Comparison of ENCODE assay signal across 12 cellular contexts in genomic region chr16:75624921-75625334, GRCh38. TPM values are rescaled to one million over a fixed set of nuclear protein-coding genes. Genes with fewer than 3 reads are reported as not detected.
DNase-seq lines count a peak whose midpoint lies in the region; ATAC-seq and TF ChIP-seq lines count a peak whose summit lies in the region.
"Had no signal": no experiment of that assay in that cellular context is flagged by ENCODE, and none has a peak within 500 bp of the region (broad histone marks: within the 10 kb centered on the region; RNA-seq: fewer than 3 reads in every experiment).

No MANE protein-coding gene starts in this region.

- no peak overlapping the region for H4K91ac ChIP-seq in mesenchymal stem cell (ENCODE audit: low read length)

- H3K9ac ChIP-seq in mesenchymal stem cell (ENCODE audit: low read length): peak overlapping the region; percentile 4

- no peak overlapping the region for H3K4me2 ChIP-seq in mesenchymal stem cell (ENCODE audit: low read length, poor library complexity, severe bottlenecking)

- peaks cover 42% of the 10 kb centered on the region for H3K4me1 ChIP-seq in CD8-positive, alpha-beta T cell (ENCODE audit: insufficient read depth, low read length)
- H3K4me1 ChIP-seq in mesenchymal stem cell (ENCODE audit: control insufficient read depth, insufficient read depth, low read depth, low read length): peaks cover 10% of the 10 kb centered on the region

- TF ChIP-seq CTCF in CD8-positive, alpha-beta T cell (IDR thresholded peaks at IDR 0.05): no peak

- H2AK5ac ChIP-seq in mesenchymal stem cell (ENCODE audit: low read length, severe bottlenecking): no peak overlapping the region

- H3K23ac ChIP-seq in mesenchymal stem cell (ENCODE audit: low read length in 2 of 2): no peak overlapping the region

- H3K79me1 ChIP-seq in mesenchymal stem cell (replicated peaks; ENCODE audit: low read length, poor library complexity, severe bottlenecking): peaks cover 13% of the 10 kb centered on the region

- H3K18ac ChIP-seq in mesenchymal stem cell (ENCODE audit: low read depth in 1 of 2, low read length in 2 of 2): no peak overlapping the region

- POLR2A ChIA-PET in CD8-positive, alpha-beta T cell (lab: Charles Lee): interaction anchor here (2.6 kb wide), 1 partner anchor 23 kb away, joined by 12 read pairs; the partner anchor contains the start of genes KARS1 and TERF2IP
- POLR2A ChIA-PET in activated CD8-positive, alpha-beta T cell treated with anti-CD3 and anti-CD28 coated beads, Interleukin-2, amount 10 ng/mL, durations not matched to agents 7 days and 5 days (lab: Charles Lee): no interaction called here

- DNase-seq in CD8-positive, alpha-beta T cell: no peak
- peak; percentile 7 for DNase-seq in HT-29 (ENCODE audit: low spot score)
- no peak for DNase-seq in activated CD8-positive, alpha-beta T cell treated with anti-CD3 and anti-CD28 coated beads, Interleukin-2, amount 10 ng/mL, durations not matched to agents 7 days and 5 days
- peak; percentile 78 for DNase-seq in mesenchymal stem cell
- no peak for DNase-seq in caudate nucleus (lab: John Stamatoyannopoulos, UW)
- DNase-seq in stimulated activated CD4-positive, alpha-beta T cell treated with anti-CD3 and anti-CD28 coated beads, Interleukin-4, amount 100 ng/mL, for 24 hours: no peak
- DNase-seq: transverse colon, WERI-Rb-1 had no signal

- H2BK12ac ChIP-seq in mesenchymal stem cell (ENCODE audit: low read length in 2 of 2): no peak overlapping the region

- intact Hi-C loops in CD8-positive, alpha-beta T cell (cut with DNase I, micrococcal nuclease): loop anchor here (5.0 to 10.0 kb wide), 4 partner anchors 108 to 1567 kb away; partner anchors contain the start of genes MON1B (in 1 of the 2) and RFWD3 (in 1 of the 2)

- H3K4me3 Mint-ChIP-seq in CD8-positive, alpha-beta T cell: no peak overlapping the region
- no peak overlapping the region for H3K4me3 Mint-ChIP-seq in activated CD8-positive, alpha-beta T cell treated with anti-CD3 and anti-CD28 coated beads, Interleukin-2, amount 10 ng/mL, durations not matched to agents 7 days and 5 days

- no peak overlapping the region for H3K27ac ChIP-seq in CD8-positive, alpha-beta T cell (ENCODE audit: low read depth, low read length)
- H3K27ac ChIP-seq in mesenchymal stem cell (ENCODE audit: low read length, poor library complexity, severe bottlenecking): no peak overlapping the region
- no peak overlapping the region for H3K27ac ChIP-seq in caudate nucleus (ENCODE audit: low read depth, low read length)
- H3K27ac ChIP-seq: ovary, transverse colon had no signal

- no peaks in the 10 kb centered on the region for H3K9me3 ChIP-seq in CD8-positive, alpha-beta T cell (ENCODE audit: low read length)
- H3K9me3 ChIP-seq in mesenchymal stem cell (ENCODE audit: control insufficient read depth, low read length): no peaks in the 10 kb centered on the region
- H3K9me3 ChIP-seq: ovary, transverse colon had no signal

- H3K4me1 Mint-ChIP-seq in CD8-positive, alpha-beta T cell (ENCODE audit: low read depth): peaks cover 58% of the 10 kb centered on the region
- peaks cover 56% of the 10 kb centered on the region for H3K4me1 Mint-ChIP-seq in activated CD8-positive, alpha-beta T cell treated with anti-CD3 and anti-CD28 coated beads, Interleukin-2, amount 10 ng/mL, durations not matched to agents 7 days and 5 days (ENCODE audit: low read depth)

- no peak overlapping the region for H2BK120ac ChIP-seq in mesenchymal stem cell (ENCODE audit: low read depth, low read length)

- H3K36me3 ChIP-seq in CD8-positive, alpha-beta T cell (ENCODE audit: insufficient read depth, low read length): peaks cover 24% of the 10 kb centered on the region
- peaks cover 41 to 53% of the 10 kb centered on the region in 2 experiments for H3K36me3 ChIP-seq in mesenchymal stem cell (ENCODE audit: control insufficient read depth in 1 of 2, insufficient read depth in 2 of 2, low read depth in 1 of 2, low read length in 2 of 2)
- H3K36me3 ChIP-seq: ovary had no signal

- no peak overlapping the region for H3K14ac ChIP-seq in mesenchymal stem cell (ENCODE audit: low read length in 2 of 2)

- no peaks in the 10 kb centered on the region for H3K9me3 Mint-ChIP-seq in CD8-positive, alpha-beta T cell
- H3K9me3 Mint-ChIP-seq in activated CD8-positive, alpha-beta T cell treated with anti-CD3 and anti-CD28 coated beads, Interleukin-2, amount 10 ng/mL, durations not matched to agents 7 days and 5 days (ENCODE audit: insufficient read depth): no peaks in the 10 kb centered on the region

- no peak overlapping the region for H2AFZ ChIP-seq in mesenchymal stem cell (ENCODE audit: low read depth, low read length)

- peak overlapping the region; percentile 43 for H3K27ac Mint-ChIP-seq in CD8-positive, alpha-beta T cell
- H3K27ac Mint-ChIP-seq in activated CD8-positive, alpha-beta T cell treated with anti-CD3 and anti-CD28 coated beads, Interleukin-2, amount 10 ng/mL, durations not matched to agents 7 days and 5 days: peak overlapping the region; percentile 54

- no peak overlapping the region for H3K4ac ChIP-seq in mesenchymal stem cell (ENCODE audit: low read depth in 1 of 2, low read length in 2 of 2)

- no peak for ATAC-seq in CD8-positive, alpha-beta T cell
- no peak for ATAC-seq in activated CD8-positive, alpha-beta T cell treated with anti-CD3 and anti-CD28 coated beads, Interleukin-2, amount 10 ng/mL, durations not matched to agents 7 days and 5 days
- ATAC-seq in HG03565 (IDR thresholded peaks at IDR 0.05; ENCODE audit: unreplicated experiment) (no peak), HG03571 (IDR thresholded peaks at IDR 0.05; ENCODE audit: unreplicated experiment) (no peak)

- H2BK5ac ChIP-seq in mesenchymal stem cell (ENCODE audit: low read depth, low read length, poor library complexity, severe bottlenecking): no peak overlapping the region

- no peak overlapping the region for H4K8ac ChIP-seq in mesenchymal stem cell (ENCODE audit: low read length)

- peaks cover 61% of the 10 kb centered on the region for H3K36me3 Mint-ChIP-seq in CD8-positive, alpha-beta T cell
- peaks cover 58% of the 10 kb centered on the region for H3K36me3 Mint-ChIP-seq in activated CD8-positive, alpha-beta T cell treated with anti-CD3 and anti-CD28 coated beads, Interleukin-2, amount 10 ng/mL, durations not matched to agents 7 days and 5 days (ENCODE audit: low read depth)

- H3K27me3 ChIP-seq in CD8-positive, alpha-beta T cell (ENCODE audit: insufficient read depth, low read length): no peaks in the 10 kb centered on the region
- no peaks in the 10 kb centered on the region for H3K27me3 ChIP-seq in mesenchymal stem cell (ENCODE audit: control insufficient read depth in 1 of 2, insufficient read depth in 1 of 2, low read length in 2 of 2)
- H3K27me3 ChIP-seq: ovary, transverse colon had no signal

- CTCF ChIA-PET in CD8-positive, alpha-beta T cell (lab: Charles Lee): no interaction called here
- CTCF ChIA-PET in activated CD8-positive, alpha-beta T cell treated with anti-CD3 and anti-CD28 coated beads, Interleukin-2, amount 10 ng/mL, durations not matched to agents 7 days and 5 days (lab: Charles Lee): no interaction called here

- no peak overlapping the region for H2BK15ac ChIP-seq in mesenchymal stem cell (ENCODE audit: low read depth, poor library complexity, severe bottlenecking)

- WGBS in mesenchymal stem cell: 53% methylated on average over 4 of the region's 4 CpGs

- no peaks in the 10 kb centered on the region for H3K27me3 Mint-ChIP-seq in CD8-positive, alpha-beta T cell (ENCODE audit: low read depth)
- H3K27me3 Mint-ChIP-seq in activated CD8-positive, alpha-beta T cell treated with anti-CD3 and anti-CD28 coated beads, Interleukin-2, amount 10 ng/mL, durations not matched to agents 7 days and 5 days (ENCODE audit: low read depth): no peaks in the 10 kb centered on the region

- H3K4me3 ChIP-seq in CD8-positive, alpha-beta T cell (ENCODE audit: low read depth, low read length): no peak overlapping the region
- H3K4me3 ChIP-seq in mesenchymal stem cell (ENCODE audit: insufficient read depth in 1 of 2, low read depth in 1 of 2, low read length in 2 of 2): no peak overlapping the region
- H3K4me3 ChIP-seq: ovary, transverse colon had no signal

RNA-seq across cellular contexts. Expression of gene ADAT1, which starts 1.8 kb away (rescaled TPM):
- total RNA-seq in CD8-positive, alpha-beta T cell: 10 to 100 TPM; 44.4 to 47.6 TPM
- 28.7 and 45.0 TPM in 2 replicates for total RNA-seq in HT-29 (2014; rRNA removed; shearing (Covaris generic))
- 10 to 100 TPM; 51.8 to 51.9 TPM for total RNA-seq in activated CD8-positive, alpha-beta T cell treated with anti-CD3 and anti-CD28 coated beads, Interleukin-2, amount 10 ng/mL, durations not matched to agents 7 days and 5 days
- polyA plus RNA-seq in mesenchymal stem cell (2013, experiment 1 of 2): 19.7 TPM
- polyA plus RNA-seq in mesenchymal stem cell (2013, experiment 2 of 2): 23.5 TPM

RNA-seq across cellular contexts. Expression of gene KARS1, which starts 22.5 kb away (rescaled TPM):
- total RNA-seq in CD8-positive, alpha-beta T cell: 100 to 1,000 TPM; 162 to 168 TPM
- total RNA-seq in HT-29 (2014; rRNA removed; shearing (Covaris generic)): 117 and 141 TPM in 2 replicates
- 100 to 1,000 TPM; 208 TPM for total RNA-seq in activated CD8-positive, alpha-beta T cell treated with anti-CD3 and anti-CD28 coated beads, Interleukin-2, amount 10 ng/mL, durations not matched to agents 7 days and 5 days
- 94.4 TPM for polyA plus RNA-seq in mesenchymal stem cell (2013, experiment 1 of 2)
- polyA plus RNA-seq in mesenchymal stem cell (2013, experiment 2 of 2): 94.0 TPM

RNA-seq across cellular contexts. Expression of gene TERF2IP, which starts 22.6 kb away (rescaled TPM):
- 100 to 1,000 TPM; 107 to 112 TPM for total RNA-seq in CD8-positive, alpha-beta T cell
- 21.6 and 22.5 TPM in 2 replicates for total RNA-seq in HT-29 (2014; rRNA removed; shearing (Covaris generic))
- total RNA-seq in activated CD8-positive, alpha-beta T cell treated with anti-CD3 and anti-CD28 coated beads, Interleukin-2, amount 10 ng/mL, durations not matched to agents 7 days and 5 days: 10 to 100 TPM; 61.4 to 63.2 TPM
- polyA plus RNA-seq in mesenchymal stem cell (2013, experiment 1 of 2): 44.6 TPM
- polyA plus RNA-seq in mesenchymal stem cell (2013, experiment 2 of 2): 46.2 TPM

RNA-seq across cellular contexts. Expression of gene CPHXL2, which starts 51.9 kb away (rescaled TPM):
- total RNA-seq in CD8-positive, alpha-beta T cell: not detected
- not detected in 2 replicates for total RNA-seq in HT-29 (2014; rRNA removed; shearing (Covaris generic))
- total RNA-seq in activated CD8-positive, alpha-beta T cell treated with anti-CD3 and anti-CD28 coated beads, Interleukin-2, amount 10 ng/mL, durations not matched to agents 7 days and 5 days: not detected
- not detected for polyA plus RNA-seq in mesenchymal stem cell (2013, experiment 1 of 2)
- not detected for polyA plus RNA-seq in mesenchymal stem cell (2013, experiment 2 of 2)
- total RNA-seq: ovary, transverse colon had no signal
- polyA plus RNA-seq: keratinocyte, ovary had no signal

RNA-seq across cellular contexts. Expression of gene GABARAPL2, which starts 58.7 kb away (rescaled TPM):
- total RNA-seq in CD8-positive, alpha-beta T cell: 10 to 100 TPM; 37.4 to 39.4 TPM
- total RNA-seq in HT-29 (2014; rRNA removed; shearing (Covaris generic)): 33.0 and 34.3 TPM in 2 replicates
- 10 to 100 TPM; 57.3 to 59.6 TPM for total RNA-seq in activated CD8-positive, alpha-beta T cell treated with anti-CD3 and anti-CD28 coated beads, Interleukin-2, amount 10 ng/mL, durations not matched to agents 7 days and 5 days
- polyA plus RNA-seq in mesenchymal stem cell (2013, experiment 1 of 2): 86.7 TPM
- polyA plus RNA-seq in mesenchymal stem cell (2013, experiment 2 of 2): 91.2 TPM

Comparison
In these comparisons a context has a peak if more than half of its experiments do, and no peak if none do; other contexts are left out.
1. DNase-seq: peak in HT-29 (single experiment) and mesenchymal stem cell (single experiment); none in CD8-positive, alpha-beta T cell (0 of 7), activated CD8-positive, alpha-beta T cell treated with anti-CD3 and anti-CD28 coated beads, Interleukin-2, amount 10 ng/mL, durations not matched to agents 7 days and 5 days (single experiment), caudate nucleus (0 of 61) and stimulated activated CD4-positive, alpha-beta T cell treated with anti-CD3 and anti-CD28 coated beads, Interleukin-4, amount 100 ng/mL, for 24 hours (single experiment).